1 cellular context compared by ENCODE assay signal in the genomic region with DNA sequence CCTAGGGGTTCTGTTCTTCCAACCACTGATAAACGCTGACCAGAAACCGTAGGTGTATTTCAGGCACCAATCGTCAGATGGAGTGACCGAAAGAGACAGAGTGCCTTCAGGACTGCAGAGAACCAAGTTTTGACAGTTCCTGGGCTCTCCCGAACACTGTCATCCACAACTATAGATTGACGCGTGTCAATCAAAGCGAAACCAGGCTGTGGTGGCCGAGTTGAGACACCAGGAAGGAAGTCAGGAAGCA.
TF ChIP-seq lines count a peak whose summit lies in the region.

No MANE protein-coding gene starts in this region.

TF ChIP-seq in HepG2, 621 proteins besides CTCF, POLR2A, EP300 and RAD21 (continued from another document):
- TF ChIP-seq THAP8 (CRISPR knock-in tag; IDR thresholded peaks at IDR 0.05; ENCODE audit: borderline replicate concordance) (no peak), YEATS4 (CRISPR knock-in tag; IDR thresholded peaks at IDR 0.05; ENCODE audit: borderline replicate concordance) (no peak), ZMAT5 (CRISPR knock-in tag; IDR thresholded peaks at IDR 0.05; ENCODE audit: borderline replicate concordance, low read depth) (no peak), ZNF550 (CRISPR knock-in tag; IDR thresholded peaks at IDR 0.05; ENCODE audit: borderline replicate concordance) (no peak)
